In the genomic region with DNA sequence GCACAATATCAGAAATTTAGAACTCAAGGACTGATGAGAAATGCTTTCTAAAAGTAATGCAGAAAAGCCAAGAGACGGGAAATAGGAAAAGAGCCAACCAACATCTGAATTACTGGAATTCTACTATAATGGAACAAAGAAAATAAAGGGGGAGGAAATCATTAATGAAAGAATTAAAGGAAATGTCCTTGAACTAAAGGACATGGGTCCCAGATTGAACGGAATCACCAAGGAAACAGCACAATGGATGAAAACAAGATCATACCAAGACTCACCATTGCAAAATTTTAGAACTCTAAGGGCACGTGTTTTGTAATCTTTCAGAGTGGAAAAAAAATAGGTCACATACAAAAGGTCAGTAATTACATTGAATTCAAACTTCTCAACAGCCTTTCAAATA, we compare ENCODE assay signal across 17 cellular contexts. TPM values are rescaled to one million over a fixed set of nuclear protein-coding genes. Genes with fewer than 3 reads are reported as not detected.
"Had no signal": no experiment of that assay in that cellular context is flagged by ENCODE, and none has a peak within 500 bp of the region (broad histone marks: within the 10 kb centered on the region; RNA-seq: fewer than 3 reads in every experiment).

No MANE protein-coding gene starts in this region.

- H3K36me3 Mint-ChIP-seq: activated naive CD8-positive, alpha-beta T cell treated with anti-CD3 and anti-CD28 coated beads, Interleukin-2, amount 10 ng/mL, durations not matched to agents 7 days and 5 days; stimulated activated memory B cell treated with anti-CD40 and anti-IgM and Interleukin-4, amounts not matched to agents 10 μg/mL and 1 μg/mL and 100 μg/mL, for 72 hours; T-cell had no signal

- H3K27me3 Mint-ChIP-seq: activated naive CD8-positive, alpha-beta T cell treated with anti-CD3 and anti-CD28 coated beads, Interleukin-2, amount 10 ng/mL, durations not matched to agents 7 days and 5 days; stimulated activated memory B cell treated with anti-CD40 and anti-IgM and Interleukin-4, amounts not matched to agents 10 μg/mL and 1 μg/mL and 100 μg/mL, for 72 hours; T-cell had no signal

- DNase-seq: activated naive CD4-positive, alpha-beta T cell; activated naive CD8-positive, alpha-beta T cell treated with anti-CD3 and anti-CD28 coated beads, Interleukin-2, amount 10 ng/mL, durations not matched to agents 7 days and 5 days; activated T-cell treated with anti-CD3 and anti-CD28 coated beads for 4 hours; foreskin keratinocyte; left ventricle myocardium superior; psoas muscle; stimulated activated CD4-positive, alpha-beta T cell treated with anti-CD3 and anti-CD28 coated beads, Interleukin-2, amount 100 ng/mL, for 48 hours; T-cell; T-helper 9 cell; thyroid gland had no signal

- H3K27ac Mint-ChIP-seq: activated naive CD8-positive, alpha-beta T cell treated with anti-CD3 and anti-CD28 coated beads, Interleukin-2, amount 10 ng/mL, durations not matched to agents 7 days and 5 days; stimulated activated memory B cell treated with anti-CD40 and anti-IgM and Interleukin-4, amounts not matched to agents 10 μg/mL and 1 μg/mL and 100 μg/mL, for 72 hours; T-cell had no signal

- H3K27ac ChIP-seq: breast epithelium, esophagus muscularis mucosa, foreskin keratinocyte, psoas muscle, thyroid gland had no signal

- H3K9me3 ChIP-seq: breast epithelium, esophagus muscularis mucosa, psoas muscle, thyroid gland had no signal

- H3K4me3 ChIP-seq: breast epithelium, esophagus muscularis mucosa, psoas muscle, thyroid gland had no signal

- ATAC-seq: activated CD4-positive, CD25-positive, alpha-beta regulatory T cell treated with anti-CD3 and anti-CD28 coated beads, Interleukin-2, amount 50 U/mL, for 24 hours; stimulated activated memory B cell treated with anti-CD40 and anti-IgM and Interleukin-4, amounts not matched to agents 10 μg/mL and 1 μg/mL and 100 μg/mL, for 72 hours; T-cell had no signal

- H3K4me3 Mint-ChIP-seq: activated naive CD8-positive, alpha-beta T cell treated with anti-CD3 and anti-CD28 coated beads, Interleukin-2, amount 10 ng/mL, durations not matched to agents 7 days and 5 days; stimulated activated memory B cell treated with anti-CD40 and anti-IgM and Interleukin-4, amounts not matched to agents 10 μg/mL and 1 μg/mL and 100 μg/mL, for 72 hours; T-cell had no signal

- H3K4me1 Mint-ChIP-seq: activated naive CD8-positive, alpha-beta T cell treated with anti-CD3 and anti-CD28 coated beads, Interleukin-2, amount 10 ng/mL, durations not matched to agents 7 days and 5 days; stimulated activated memory B cell treated with anti-CD40 and anti-IgM and Interleukin-4, amounts not matched to agents 10 μg/mL and 1 μg/mL and 100 μg/mL, for 72 hours; T-cell had no signal

- H3K36me3 ChIP-seq: breast epithelium, esophagus muscularis mucosa, thyroid gland had no signal

- H3K27me3 ChIP-seq: breast epithelium, esophagus muscularis mucosa, foreskin keratinocyte, thyroid gland had no signal

- H3K4me1 ChIP-seq: breast epithelium, esophagus muscularis mucosa, foreskin keratinocyte, thyroid gland had no signal

- H3K9me3 Mint-ChIP-seq: stimulated activated memory B cell treated with anti-CD40 and anti-IgM and Interleukin-4, amounts not matched to agents 10 μg/mL and 1 μg/mL and 100 μg/mL, for 72 hours had no signal

RNA-seq across cellular contexts. Expression of gene HPGDS, which starts 35.9 kb away (rescaled TPM):
- total RNA-seq: activated naive CD8-positive, alpha-beta T cell treated with anti-CD3 and anti-CD28 coated beads, Interleukin-2, amount 10 ng/mL, durations not matched to agents 7 days and 5 days; foreskin keratinocyte; kidney epithelial cell; osteoblast had no signal
- polyA plus RNA-seq: foreskin keratinocyte, neural cell had no signal
